29 cellular contexts compared by ENCODE assay signal in the genomic region with DNA sequence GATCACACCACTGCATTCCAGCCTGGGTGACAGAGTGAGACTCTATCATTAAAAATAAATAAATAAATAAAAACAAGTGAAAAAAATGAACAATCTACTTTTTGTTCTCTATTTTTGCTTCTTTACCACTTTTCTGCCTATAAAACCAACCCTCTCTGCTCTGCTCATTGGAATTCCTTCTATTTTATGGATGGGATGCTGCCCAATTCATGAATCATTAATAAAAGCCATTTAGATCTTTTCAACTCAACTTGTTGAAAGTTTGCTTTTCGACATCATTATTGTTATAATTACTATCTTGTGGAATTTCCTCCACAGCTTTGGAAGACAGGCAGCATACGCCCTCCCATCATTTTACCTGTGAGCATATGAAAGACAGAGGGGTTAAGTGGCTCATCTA.
"Had no signal": no experiment of that assay in that cellular context is flagged by ENCODE, and none has a peak within 500 bp of the region (broad histone marks: within the 10 kb centered on the region; RNA-seq: fewer than 3 reads in every experiment).

No MANE protein-coding gene starts in this region.

- H3K27ac Mint-ChIP-seq: stimulated activated effector memory CD8-positive, alpha-beta T cell treated with anti-CD3 and anti-CD28 coated beads, Interleukin-12 subunit alpha, Interleukin-12 subunit beta, amount 100 ng/mL, for 72 hours; stimulated activated memory B cell treated with anti-CD40 and anti-IgM and Interleukin-4, amounts not matched to agents 10 μg/mL and 1 μg/mL and 100 μg/mL, for 72 hours; stimulated activated naive B cell treated with anti-CD40 and anti-IgM and Interleukin-4, amounts not matched to agents 10 μg/mL and 1 μg/mL and 100 μg/mL, for 72 hours; stimulated activated naive CD8-positive, alpha-beta T cell treated with anti-CD3 and anti-CD28 coated beads, Interleukin-15, amount 100 ng/mL, for 72 hours; stimulated activated naive CD8-positive, alpha-beta T cell treated with anti-CD3 and anti-CD28 coated beads, Interleukin-15, Interleukin-2, amounts not matched to agents 100 ng/mL and 50 ng/mL, for 24 hours; type B pancreatic cell had no signal

- H3K4me3 Mint-ChIP-seq: stimulated activated effector memory CD8-positive, alpha-beta T cell treated with anti-CD3 and anti-CD28 coated beads, Interleukin-12 subunit alpha, Interleukin-12 subunit beta, amount 100 ng/mL, for 72 hours; stimulated activated memory B cell treated with anti-CD40 and anti-IgM and Interleukin-4, amounts not matched to agents 10 μg/mL and 1 μg/mL and 100 μg/mL, for 72 hours; stimulated activated naive B cell treated with anti-CD40 and anti-IgM and Interleukin-4, amounts not matched to agents 10 μg/mL and 1 μg/mL and 100 μg/mL, for 72 hours; stimulated activated naive CD8-positive, alpha-beta T cell treated with anti-CD3 and anti-CD28 coated beads, Interleukin-15, amount 100 ng/mL, for 72 hours; stimulated activated naive CD8-positive, alpha-beta T cell treated with anti-CD3 and anti-CD28 coated beads, Interleukin-15, Interleukin-2, amounts not matched to agents 100 ng/mL and 50 ng/mL, for 24 hours; type B pancreatic cell had no signal

- H3K36me3 Mint-ChIP-seq: stimulated activated effector memory CD8-positive, alpha-beta T cell treated with anti-CD3 and anti-CD28 coated beads, Interleukin-12 subunit alpha, Interleukin-12 subunit beta, amount 100 ng/mL, for 72 hours; stimulated activated memory B cell treated with anti-CD40 and anti-IgM and Interleukin-4, amounts not matched to agents 10 μg/mL and 1 μg/mL and 100 μg/mL, for 72 hours; stimulated activated naive B cell treated with anti-CD40 and anti-IgM and Interleukin-4, amounts not matched to agents 10 μg/mL and 1 μg/mL and 100 μg/mL, for 72 hours; type B pancreatic cell had no signal

- H3K9me3 ChIP-seq: stomach, suprapubic skin, testis, thoracic aorta, thyroid gland, tibial nerve, transverse colon, upper lobe of left lung, upper lobe of right lung, uterus, vagina had no signal

- H3K9me3 Mint-ChIP-seq: stimulated activated effector memory CD8-positive, alpha-beta T cell treated with anti-CD3 and anti-CD28 coated beads, Interleukin-12 subunit alpha, Interleukin-12 subunit beta, amount 100 ng/mL, for 72 hours; stimulated activated memory B cell treated with anti-CD40 and anti-IgM and Interleukin-4, amounts not matched to agents 10 μg/mL and 1 μg/mL and 100 μg/mL, for 72 hours; stimulated activated naive B cell treated with anti-CD40 and anti-IgM and Interleukin-4, amounts not matched to agents 10 μg/mL and 1 μg/mL and 100 μg/mL, for 72 hours; stimulated activated naive CD8-positive, alpha-beta T cell treated with anti-CD3 and anti-CD28 coated beads, Interleukin-15, amount 100 ng/mL, for 72 hours; stimulated activated naive CD8-positive, alpha-beta T cell treated with anti-CD3 and anti-CD28 coated beads, Interleukin-15, Interleukin-2, amounts not matched to agents 100 ng/mL and 50 ng/mL, for 24 hours; type B pancreatic cell had no signal

- DNase-seq: stimulated activated CD4-positive, alpha-beta T cell treated with anti-CD3 and anti-CD28 coated beads, Interleukin-2, amount 100 ng/mL, for 48 hours; stimulated activated CD4-positive, alpha-beta T cell treated with anti-CD3 and anti-CD28 coated beads, Interleukin-4, amount 100 ng/mL, for 1 hour; stimulated activated CD4-positive, alpha-beta T cell treated with anti-CD3 and anti-CD28 coated beads, Interleukin-4, amount 100 ng/mL, for 24 hours; stimulated activated CD4-positive, alpha-beta T cell treated with anti-CD3 and anti-CD28 coated beads, Interleukin-4, amount 100 ng/mL, for 4 hours; stimulated activated CD8-positive, alpha-beta memory T cell treated with anti-CD3 and anti-CD28 coated beads, Interleukin-4, amount 100 ng/mL, for 48 hours; stimulated activated naive B cell treated with anti-CD40 and anti-IgM and Interleukin-4, amounts not matched to agents 10 μg/mL and 1 μg/mL and 100 μg/mL, for 72 hours; stimulated activated naive CD4-positive, alpha-beta T cell; stimulated activated naive CD4-positive, alpha-beta T cell treated with Interleukin-2 at 50 U/mL for 16 hours; stimulated activated naive CD8-positive, alpha-beta T cell treated with anti-CD3 and anti-CD28 coated beads, Interleukin-15, amount 100 ng/mL, for 72 hours; stimulated activated naive CD8-positive, alpha-beta T cell treated with anti-CD3 and anti-CD28 coated beads, Interleukin-15, Interleukin-2, amounts not matched to agents 100 U/mL and 50 U/mL, for 24 hours; stomach; substantia nigra; testis; thyroid gland; tibial artery; transverse colon; trophoblast cell; upper lobe of left lung; upper lobe of right lung; uterus had no signal

- H3K27me3 ChIP-seq: stomach, suprapubic skin, testis, thyroid gland, tibial artery, tibial nerve, transverse colon, upper lobe of left lung, upper lobe of right lung, uterus, vagina had no signal

- FAIRE-seq: urothelium cell line had no signal

- H3K4me1 ChIP-seq: stomach, suprapubic skin, testis, thyroid gland, tibial artery, tibial nerve, transverse colon, upper lobe of left lung, upper lobe of right lung, uterus, vagina had no signal

- H3K27me3 Mint-ChIP-seq: stimulated activated memory B cell treated with anti-CD40 and anti-IgM and Interleukin-4, amounts not matched to agents 10 μg/mL and 1 μg/mL and 100 μg/mL, for 72 hours; stimulated activated naive B cell treated with anti-CD40 and anti-IgM and Interleukin-4, amounts not matched to agents 10 μg/mL and 1 μg/mL and 100 μg/mL, for 72 hours; stimulated activated naive CD8-positive, alpha-beta T cell treated with anti-CD3 and anti-CD28 coated beads, Interleukin-15, amount 100 ng/mL, for 72 hours; stimulated activated naive CD8-positive, alpha-beta T cell treated with anti-CD3 and anti-CD28 coated beads, Interleukin-15, Interleukin-2, amounts not matched to agents 100 ng/mL and 50 ng/mL, for 24 hours; type B pancreatic cell had no signal

- H3K27ac ChIP-seq: stomach, suprapubic skin, testis, thoracic aorta, thyroid gland, tibial artery, tibial nerve, transverse colon, upper lobe of left lung, upper lobe of right lung, uterus, vagina had no signal

- H3K4me3 ChIP-seq: stomach, suprapubic skin, testis, thoracic aorta, thyroid gland, tibial artery, tibial nerve, transverse colon, upper lobe of left lung, upper lobe of right lung, uterus, vagina had no signal

- H3K4me1 Mint-ChIP-seq: stimulated activated effector memory CD8-positive, alpha-beta T cell treated with anti-CD3 and anti-CD28 coated beads, Interleukin-12 subunit alpha, Interleukin-12 subunit beta, amount 100 ng/mL, for 72 hours; stimulated activated memory B cell treated with anti-CD40 and anti-IgM and Interleukin-4, amounts not matched to agents 10 μg/mL and 1 μg/mL and 100 μg/mL, for 72 hours; stimulated activated naive B cell treated with anti-CD40 and anti-IgM and Interleukin-4, amounts not matched to agents 10 μg/mL and 1 μg/mL and 100 μg/mL, for 72 hours; stimulated activated naive CD8-positive, alpha-beta T cell treated with anti-CD3 and anti-CD28 coated beads, Interleukin-15, amount 100 ng/mL, for 72 hours had no signal

- ATAC-seq: stimulated activated effector memory CD8-positive, alpha-beta T cell treated with anti-CD3 and anti-CD28 coated beads, Interleukin-12 subunit alpha, Interleukin-12 subunit beta, amount 100 ng/mL, for 72 hours; stimulated activated memory B cell treated with anti-CD40 and anti-IgM and Interleukin-4, amounts not matched to agents 10 μg/mL and 1 μg/mL and 100 μg/mL, for 72 hours; stimulated activated naive B cell treated with anti-CD40 and anti-IgM and Interleukin-4, amounts not matched to agents 10 μg/mL and 1 μg/mL and 100 μg/mL, for 72 hours; stimulated activated naive CD8-positive, alpha-beta T cell treated with anti-CD3 and anti-CD28 coated beads, Interleukin-15, amount 100 ng/mL, for 72 hours; stimulated activated naive CD8-positive, alpha-beta T cell treated with anti-CD3 and anti-CD28 coated beads, Interleukin-15, Interleukin-2, amounts not matched to agents 100 U/mL and 50 U/mL, for 24 hours; upper lobe of right lung had no signal

- H3K36me3 ChIP-seq: stomach, suprapubic skin, thoracic aorta, thyroid gland, tibial artery, tibial nerve, transverse colon, upper lobe of left lung, upper lobe of right lung, uterus, vagina had no signal
